8 cellular contexts compared by ENCODE assay signal in genomic region chr16:69187891-69188451, GRCh38. TPM values are rescaled to one million over a fixed set of nuclear protein-coding genes. Genes with fewer than 3 reads are reported as not detected.
DNase-seq lines count a peak whose midpoint lies in the region; ATAC-seq and TF ChIP-seq lines count a peak whose summit lies in the region.

No MANE protein-coding gene starts in this region.

- H3K36me3 ChIP-seq in duodenal mucosa (ENCODE audit: control insufficient read depth in 1 of 2, insufficient read depth in 2 of 2, low read length in 2 of 2) (no peaks in the 10 kb centered on the region), lower lobe of right lung (no peaks in the 10 kb centered on the region)

- H3K27me3 ChIP-seq in duodenal mucosa (ENCODE audit: control insufficient read depth in 1 of 2, insufficient read depth in 2 of 2, low read length in 2 of 2), result no peaks in the 10 kb centered on the region
- H3K27me3 ChIP-seq in lower lobe of right lung (ENCODE audit: low read depth), result no peaks in the 10 kb centered on the region

- no peak for TF ChIP-seq CTCF in lower lobe of right lung (IDR thresholded peaks at IDR 0.05)

- ATAC-seq in lower lobe of right lung (peak; percentile 43 to 53), HG02885 (IDR thresholded peaks at IDR 0.05; ENCODE audit: poor library complexity, unreplicated experiment) (no peak)

- H3K27ac ChIP-seq in duodenal mucosa (ENCODE audit: low read depth, low read length) (no peak overlapping the region), lower lobe of right lung (peak overlapping the region; percentile 84)

- H3K9ac ChIP-seq in duodenal mucosa (ENCODE audit: low read depth in 1 of 2, low read length in 2 of 2), result peak overlapping the region; percentile 29 to 63

- DNase-seq in GF-D8 (lab: John Stamatoyannopoulos, UW) (peak; percentile 3), LoVo (ENCODE audit: low spot score) (peak; percentile 46), lower lobe of right lung (peak; percentile 61), T1000 (lab: John Stamatoyannopoulos, UW) (no peak)
- peak; percentile 41 for DNase-seq in activated CD4-positive, CD25-positive, alpha-beta regulatory T cell treated with anti-CD3 and anti-CD28 coated beads, Interleukin-2, amount 50 U/mL, for 72 hours
- peak; percentile 56 for DNase-seq in stimulated activated CD8-positive, alpha-beta memory T cell treated with anti-CD3 and anti-CD28 coated beads, Interleukin-4, amount 100 ng/mL, for 48 hours

- H3K4me3 ChIP-seq in duodenal mucosa (ENCODE audit: low read depth in 1 of 2, low read length in 2 of 2), result peak overlapping the region; percentile 88
- H3K4me3 ChIP-seq in lower lobe of right lung, result peak overlapping the region; percentile 91

- H3K9me3 ChIP-seq in duodenal mucosa (ENCODE audit: control insufficient read depth in 1 of 2, low read length in 2 of 2) (no peaks in the 10 kb centered on the region), lower lobe of right lung (no peaks in the 10 kb centered on the region)

- peaks cover 13 to 23% of the 10 kb centered on the region in 2 donors for H3K4me1 ChIP-seq in duodenal mucosa (ENCODE audit: control insufficient read depth in 1 of 2, insufficient read depth in 2 of 2, low read length in 2 of 2)
- peaks cover 44% of the 10 kb centered on the region for H3K4me1 ChIP-seq in lower lobe of right lung

- intact Hi-C loops in lower lobe of right lung (cut with DNase I), result no loop called here

RNA-seq across cellular contexts. Expression of gene SNTB2, which starts 1.0 kb away (rescaled TPM):
- 36.1 TPM for total RNA-seq in lower lobe of right lung

RNA-seq across cellular contexts. Expression of gene UTP4, which starts 55.5 kb away (rescaled TPM):
- total RNA-seq in lower lobe of right lung, result 26.4 TPM

RNA-seq across cellular contexts. Expression of gene CHTF8, which starts 55.6 kb away (rescaled TPM):
- 126 TPM for total RNA-seq in lower lobe of right lung
